ENCODE assay signal across 19 cellular contexts in the genomic region with DNA sequence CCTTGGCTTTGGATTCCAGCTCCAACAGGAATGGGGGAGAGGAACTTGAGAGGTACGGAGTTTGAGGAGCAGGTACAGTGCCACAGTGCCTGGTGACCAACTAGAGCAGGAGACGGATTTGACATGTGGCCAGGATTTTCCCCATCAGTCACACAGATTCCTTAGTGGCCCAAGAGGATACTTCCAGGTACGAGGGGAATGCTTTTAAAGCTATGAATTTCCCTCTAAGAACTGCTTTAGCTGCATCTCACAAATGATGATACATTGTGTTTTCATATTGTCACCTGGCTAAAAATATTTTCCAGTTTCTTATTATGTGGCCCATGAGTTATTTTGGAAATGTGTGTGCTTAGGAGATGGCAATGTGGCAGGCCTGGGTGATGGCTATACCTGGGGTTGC.
DNase-seq lines count a peak whose midpoint lies in the region; ATAC-seq, FAIRE-seq and TF ChIP-seq lines count a peak whose summit lies in the region.
"Had no signal": no experiment of that assay in that cellular context is flagged by ENCODE, and none has a peak within 500 bp of the region (broad histone marks: within the 10 kb centered on the region; RNA-seq: fewer than 3 reads in every experiment).

No MANE protein-coding gene starts in this region.

- H3K9me3 Mint-ChIP-seq in stimulated activated memory B cell treated with anti-CD40 and anti-IgM and Interleukin-4, amounts not matched to agents 10 μg/mL and 1 μg/mL and 100 μg/mL, for 72 hours, result peaks cover 8% of the 10 kb centered on the region
- H3K9me3 Mint-ChIP-seq in CD14-positive monocyte, result peaks cover 8 to 18% (median 12%) of the 10 kb centered on the region in 7 donors

- H3K36me3 Mint-ChIP-seq in stimulated activated memory B cell treated with anti-CD40 and anti-IgM and Interleukin-4, amounts not matched to agents 10 μg/mL and 1 μg/mL and 100 μg/mL, for 72 hours, result peaks cover 71% of the 10 kb centered on the region
- H3K36me3 Mint-ChIP-seq in CD14-positive monocyte, result peaks cover 72 to 89% of the 10 kb centered on the region in 2 donors

- intact Hi-C loops in HepG2 (cut with micrococcal nuclease; ENCODE audit: unreplicated experiment), result loop anchor here (5.0 kb wide), 1 partner anchor 128 kb away; no protein-coding TSS in a partner anchor
- intact Hi-C loops in right lobe of liver (cut with DNase I), result loop anchor here (10.0 kb wide), 3 partner anchors 250 to 350 kb away; no protein-coding TSS in a partner anchor
- intact Hi-C loops in transverse colon (cut with DNase I; ENCODE audit: low total_unique reads), result loop anchor here (5.0 to 10.0 kb wide), 3 partner anchors 63 to 350 kb away; a partner anchor contains a TSS
- intact Hi-C loops in CD14-positive monocyte (cut with micrococcal nuclease), result loop anchor here (5.0 kb wide), 4 partner anchors 63 to 363 kb away; no protein-coding TSS in a partner anchor
- intact Hi-C loops in thyroid gland (cut with DNase I), result no loop called here

- H3K27me3 Mint-ChIP-seq in stimulated activated memory B cell treated with anti-CD40 and anti-IgM and Interleukin-4, amounts not matched to agents 10 μg/mL and 1 μg/mL and 100 μg/mL, for 72 hours, result no peaks in the 10 kb centered on the region
- H3K27me3 Mint-ChIP-seq in CD14-positive monocyte (ENCODE audit: low read depth in 3 of 3), result no peaks in the 10 kb centered on the region

- H3K27me3 ChIP-seq in HepG2 (ENCODE audit: control insufficient read depth in 1 of 2, insufficient read depth in 2 of 2, low read length in 2 of 2), result no peaks in the 10 kb centered on the region
- H3K27me3 ChIP-seq in right lobe of liver, result no peaks in the 10 kb centered on the region
- H3K27me3 ChIP-seq in muscle layer of colon (ENCODE audit: control insufficient read depth in 1 of 2, insufficient read depth in 2 of 2, low read length in 2 of 2), result no peaks in the 10 kb centered on the region
- H3K27me3 ChIP-seq in transverse colon, result no peaks in the 10 kb centered on the region
- H3K27me3 ChIP-seq in thyroid gland, result no peaks in the 10 kb centered on the region
- H3K27me3 ChIP-seq: BLaER1 had no signal

- H3K79me2 ChIP-seq in HepG2 (ENCODE audit: insufficient read depth, low read length), result no peaks in the 10 kb centered on the region

- no peak overlapping the region for H2AFZ ChIP-seq in HepG2 (ENCODE audit: low read length)

- TF ChIP-seq POLR2A in HepG2 (IDR thresholded peaks at IDR 0.05; ENCODE audit: insufficient read depth in 1 of 2, low read depth in 2 of 2, low read length in 2 of 2) (no peak), right lobe of liver (IDR thresholded peaks at IDR 0.05) (no peak), transverse colon (IDR thresholded peaks at IDR 0.05) (no peak), thyroid gland (IDR thresholded peaks at IDR 0.05) (no peak)

- no peak for TF ChIP-seq EP300 in HepG2 (IDR thresholded peaks at IDR 0.05; ENCODE audit: low read depth in 2 of 2, low read length in 2 of 2)
- no peak for TF ChIP-seq EP300 in HepG2 (CRISPR knock-in tag; IDR thresholded peaks at IDR 0.05; ENCODE audit: borderline replicate concordance)
- TF ChIP-seq EP300 in transverse colon (IDR thresholded peaks at IDR 0.05; ENCODE audit: low read depth), result no peak

- H3K36me3 ChIP-seq in HepG2 (replicated peaks in 1 of 2; ENCODE audit: control insufficient read depth in 1 of 2, insufficient read depth in 2 of 2, low read length in 2 of 2) (peaks cover 35 to 72% of the 10 kb centered on the region in 2 experiments), right lobe of liver (no peaks in the 10 kb centered on the region), muscle layer of colon (ENCODE audit: insufficient read depth, low read length) (peaks cover 42% of the 10 kb centered on the region), transverse colon (peaks cover 0 to under 1% (median 0%) of the 10 kb centered on the region in 4 donors), thyroid gland (peaks cover 26 to 42% of the 10 kb centered on the region in 2 donors)

- CTCF ChIA-PET in HepG2 (lab: Yijun Ruan, JAX; ENCODE audit: low intra/inter-chr PET ratio, low total read pairs), result interaction anchor here (1.1 kb wide), 1 partner anchor 250 kb away, joined by 3 read pairs; no protein-coding TSS in a partner anchor

- H3K27ac ChIP-seq in HepG2 (ENCODE audit: extremely low read length, insufficient read depth, low read length), result no peak overlapping the region
- no peak overlapping the region for H3K27ac ChIP-seq in right lobe of liver
- peak overlapping the region; percentile 41 for H3K27ac ChIP-seq in muscle layer of colon (ENCODE audit: low read depth, low read length)
- peak overlapping the region in 3 of 4 donors; percentile 43 to 52 (median 47) for H3K27ac ChIP-seq in transverse colon
- H3K27ac ChIP-seq in thyroid gland, result no peak overlapping the region
- H3K27ac ChIP-seq: BLaER1 had no signal

- H3K4me1 ChIP-seq in HepG2 (ENCODE audit: insufficient read depth, low read length) (no peaks in the 10 kb centered on the region), right lobe of liver (no peaks in the 10 kb centered on the region), muscle layer of colon (ENCODE audit: insufficient read depth, low read length) (peaks cover 30% of the 10 kb centered on the region), transverse colon (peaks cover 0 to 5% (median 0%) of the 10 kb centered on the region in 4 donors), thyroid gland (peaks cover 0 to 11% of the 10 kb centered on the region in 2 donors)

- ATAC-seq in HepG2 (no peak), right lobe of liver (no peak)
- no peak for ATAC-seq in stimulated activated memory B cell treated with anti-CD40 and anti-IgM and Interleukin-4, amounts not matched to agents 10 μg/mL and 1 μg/mL and 100 μg/mL, for 72 hours
- ATAC-seq: CD8-positive, alpha-beta T cell; GM12878 had no signal

- DNase-seq in HepG2 (ENCODE audit: low spot score), result no peak
- no peak for DNase-seq in right lobe of liver
- DNase-seq in transverse colon, result no peak
- no peak for DNase-seq in NCI-H2107 (lab: John Stamatoyannopoulos, UW)
- no peak for DNase-seq in CD14-positive monocyte (ENCODE audit: low spot score)
- no peak for DNase-seq in thyroid gland
- DNase-seq: 8988T; CD8-positive, alpha-beta T cell; DMS 273 treated with DMSO at 0.1 percent for 48 hours; DMS53; DND-41; EL; H9; IMR-90 had no signal

- H3K4me3 Mint-ChIP-seq in stimulated activated memory B cell treated with anti-CD40 and anti-IgM and Interleukin-4, amounts not matched to agents 10 μg/mL and 1 μg/mL and 100 μg/mL, for 72 hours, result no peak overlapping the region
- no peak overlapping the region for H3K4me3 Mint-ChIP-seq in CD14-positive monocyte
- H3K4me3 Mint-ChIP-seq: CD8-positive, alpha-beta T cell; H9 had no signal

- peak overlapping the region; percentile 33 for H3K27ac Mint-ChIP-seq in stimulated activated memory B cell treated with anti-CD40 and anti-IgM and Interleukin-4, amounts not matched to agents 10 μg/mL and 1 μg/mL and 100 μg/mL, for 72 hours
- H3K27ac Mint-ChIP-seq in CD14-positive monocyte, result peak overlapping the region in 2 of 7 donors; percentile 16 to 64
- H3K27ac Mint-ChIP-seq: CD8-positive, alpha-beta T cell; H9 had no signal

- H3K9me3 ChIP-seq in HepG2 (ENCODE audit: low read length) (peaks cover 6% of the 10 kb centered on the region; the same call in 1 of the 2 replicates), right lobe of liver (no peaks in the 10 kb centered on the region), muscle layer of colon (ENCODE audit: low read length) (no peaks in the 10 kb centered on the region), transverse colon (no peaks in the 10 kb centered on the region), thyroid gland (no peaks in the 10 kb centered on the region)

- in situ Hi-C loops in HepG2 (cut with HindIII; ENCODE audit: extremely low pct_ligation_motif_present, low pct_unique_long_range_greater_than_20kb), result loop anchor here (5.0 kb wide), 2 partner anchors 253 to 348 kb away; no protein-coding TSS in a partner anchor
- in situ Hi-C loops in transverse colon (cut with MboI; ENCODE audit: low pct_ligation_motif_present in 1 of 4, low pct_unique_long_range_greater_than_20kb in 1 of 4, low sequenced_read_pairs in 3 of 4), result loop anchor here (10.0 to 25.0 kb wide), 4 partner anchors 250 to 713 kb away; a partner anchor contains a TSS

- FAIRE-seq in HepG2 (lab: Jason Lieb, UNC), result no peak
- FAIRE-seq: GM12878, H1 had no signal

- no TSS peak for BruUV-seq in HepG2 (replicated peaks; lab: Mats Ljungman, UMichigan)

- no peaks in the 10 kb centered on the region for H4K20me1 ChIP-seq in HepG2 (ENCODE audit: insufficient read depth, low read length)

- no peak overlapping the region for H3K4me3 ChIP-seq in HepG2 (replicated peaks in 1 of 3; ENCODE audit: insufficient read depth in 1 of 3, low read depth in 2 of 3, low read length in 3 of 3)
- H3K4me3 ChIP-seq in right lobe of liver, result no peak overlapping the region
- H3K4me3 ChIP-seq in muscle layer of colon (ENCODE audit: low read depth in 1 of 2, low read length in 2 of 2), result peak overlapping the region in 1 of 2 donors; percentile 22
- H3K4me3 ChIP-seq in transverse colon, result no peak overlapping the region
- no peak overlapping the region for H3K4me3 ChIP-seq in thyroid gland (replicated peaks in 1 of 3)
- H3K4me3 ChIP-seq: BLaER1, GM12878 had no signal

- 93% methylated on average over 3 of the region's 3 CpGs for WGBS in HepG2 (ENCODE audit: low lambda C conversion rate)
- 80% methylated on average over 1 of the region's 3 CpGs for WGBS in right lobe of liver (ENCODE audit: insufficient coverage, low coverage, low lambda C conversion rate, missing lambda C conversion rate)
- 100% methylated on average over 2 to 3 of the region's 3 CpGs for WGBS in transverse colon (ENCODE audit: low coverage in 1 of 2), 2 donors
- WGBS in thyroid gland, 2 donors, result 87 to 94% methylated on average over 3 of the region's 3 CpGs

- POLR2A ChIA-PET in HepG2 (lab: Yijun Ruan, JAX), result no interaction called here

- TF ChIP-seq RAD21 in HepG2 (CRISPR knock-in tag; IDR thresholded peaks at IDR 0.05), result no peak

- peaks cover 6% of the 10 kb centered on the region for H3K4me1 Mint-ChIP-seq in stimulated activated memory B cell treated with anti-CD40 and anti-IgM and Interleukin-4, amounts not matched to agents 10 μg/mL and 1 μg/mL and 100 μg/mL, for 72 hours
- peaks cover 7% of the 10 kb centered on the region for H3K4me1 Mint-ChIP-seq in CD14-positive monocyte
- H3K4me1 Mint-ChIP-seq: H9 had no signal

- no peak overlapping the region for H3K9ac ChIP-seq in HepG2 (ENCODE audit: insufficient read depth, low read depth, low read length)
- no peak overlapping the region for H3K9ac ChIP-seq in muscle layer of colon (ENCODE audit: low read length)
- H3K9ac ChIP-seq: BLaER1 had no signal

- TF ChIP-seq CTCF in HepG2 (CRISPR knock-in tag; IDR thresholded peaks at IDR 0.05), result no peak
- TF ChIP-seq CTCF in right lobe of liver (IDR thresholded peaks at IDR 0.05), result no peak
- TF ChIP-seq CTCF in transverse colon (IDR thresholded peaks at IDR 0.05), result no peak
- TF ChIP-seq CTCF in CD14-positive monocyte (IDR thresholded peaks at IDR 0.05), result no peak
- TF ChIP-seq CTCF in thyroid gland (IDR thresholded peaks at IDR 0.05), result no peak

- no peak overlapping the region for H3K4me2 ChIP-seq in HepG2 (ENCODE audit: low read depth, low read length)
- H3K4me2 ChIP-seq: BLaER1 had no signal

Comparison
In these comparisons a context has a peak if more than half of its experiments do, and no peak if none do; other contexts are left out.
1. H3K27ac ChIP-seq: peak in muscle layer of colon (single experiment) and transverse colon (3 of 4); none in HepG2 (single experiment), right lobe of liver (0 of 3) and thyroid gland (0 of 3).